8 cellular contexts compared by ENCODE assay signal in the genomic region with DNA sequence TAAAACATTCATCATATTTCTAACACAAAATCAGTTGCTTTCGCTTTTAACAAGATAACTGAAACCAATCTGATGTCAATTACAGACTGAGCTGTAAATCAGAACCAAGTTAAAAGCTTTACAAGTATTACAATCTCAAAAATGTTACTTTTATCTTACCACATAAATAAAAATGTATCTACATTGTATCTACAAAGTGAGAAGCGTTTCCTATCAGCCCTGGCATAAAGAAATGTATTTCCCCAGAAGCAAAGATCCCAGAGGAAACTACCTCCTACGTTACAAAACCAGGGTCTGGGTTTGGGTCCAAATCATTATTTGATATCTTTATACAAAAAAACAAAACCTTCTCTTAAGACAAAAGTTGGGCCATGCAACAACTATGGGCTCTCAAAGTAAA. TPM values are rescaled to one million over a fixed set of nuclear protein-coding genes. Genes with fewer than 3 reads are reported as not detected.
DNase-seq lines count a peak whose midpoint lies in the region; ATAC-seq and TF ChIP-seq lines count a peak whose summit lies in the region.

No MANE protein-coding gene starts in this region.

- H2AFZ ChIP-seq in osteoblast (ENCODE audit: low read length), result no peak overlapping the region

- TF ChIP-seq CTCF in epithelial cell of esophagus (IDR thresholded peaks at IDR 0.05; ENCODE audit: insufficient read depth, low read depth, low read length, missing control alignments) (no peak), osteoblast (IDR thresholded peaks at IDR 0.05; ENCODE audit: extremely low read depth, low read depth, low read length) (no peak)

- H3K27me3 Mint-ChIP-seq in CD4-positive, CD25-positive, alpha-beta regulatory T cell, result peaks cover 5% of the 10 kb centered on the region

- peak overlapping the region; percentile 82 for H3K4me3 ChIP-seq in CD4-positive, CD25-positive, alpha-beta regulatory T cell (ENCODE audit: low read depth, low read length)
- H3K4me3 ChIP-seq in SJSA1, result peak overlapping the region; percentile 35
- peak overlapping the region; percentile 70 for H3K4me3 ChIP-seq in epithelial cell of esophagus (ENCODE audit: low read length)
- peak overlapping the region; percentile 89 for H3K4me3 ChIP-seq in osteoblast (ENCODE audit: insufficient read depth, low read length)

- H3K4me3 Mint-ChIP-seq in CD4-positive, CD25-positive, alpha-beta regulatory T cell, result peak overlapping the region; percentile 88 to 99 (median 94)

- ATAC-seq in CD4-positive, CD25-positive, alpha-beta regulatory T cell (ENCODE audit: low read depth in 2 of 2), result no peak
- ATAC-seq in GM19324 (IDR thresholded peaks at IDR 0.05; ENCODE audit: low FRiP score, unreplicated experiment), result no peak

- peaks cover 22% of the 10 kb centered on the region for H3K4me1 ChIP-seq in CD4-positive, CD25-positive, alpha-beta regulatory T cell (ENCODE audit: control insufficient read depth, insufficient read depth, low read length, poor library complexity, severe bottlenecking)
- H3K4me1 ChIP-seq in SJSA1 (replicated peaks), result peaks cover 22% of the 10 kb centered on the region
- peaks cover 35% of the 10 kb centered on the region for H3K4me1 ChIP-seq in osteoblast (ENCODE audit: insufficient read depth, low read length)

- no peaks in the 10 kb centered on the region for H3K36me3 Mint-ChIP-seq in CD4-positive, CD25-positive, alpha-beta regulatory T cell

- peak in 2 of 3 donors; percentile 35 to 45 for DNase-seq in CD4-positive, CD25-positive, alpha-beta regulatory T cell
- DNase-seq in SJSA1 (ENCODE audit: low read depth in 1 of 2, low spot score in 2 of 2) (no peak), epithelial cell of esophagus (ENCODE audit: low read depth) (no peak), osteoblast (ENCODE audit: insufficient read length, low spot score, missing footprints) (no peak), NCI-H2227 (lab: John Stamatoyannopoulos, UW; ENCODE audit: unreplicated experiment) (no peak), HuH-7.5 (ENCODE audit: low spot score) (no peak)
- no peak for DNase-seq in activated effector memory CD4-positive, alpha-beta T cell treated with anti-CD3 and anti-CD28 coated beads, Interleukin-2, amount 50 U/mL, for 16 hours

- H4K20me1 ChIP-seq in osteoblast (ENCODE audit: insufficient read depth, low read length), result peaks cover 26% of the 10 kb centered on the region

- H3K79me2 ChIP-seq in osteoblast (ENCODE audit: insufficient read depth, low read length), result peaks cover 59% of the 10 kb centered on the region

- H3K9me3 Mint-ChIP-seq in CD4-positive, CD25-positive, alpha-beta regulatory T cell, result no peaks in the 10 kb centered on the region

- H3K9me3 ChIP-seq in CD4-positive, CD25-positive, alpha-beta regulatory T cell (ENCODE audit: control insufficient read depth in 2 of 2, low read length in 2 of 2), result no peaks in the 10 kb centered on the region
- H3K9me3 ChIP-seq in SJSA1 (replicated peaks), result no peaks in the 10 kb centered on the region
- H3K9me3 ChIP-seq in osteoblast (ENCODE audit: low read depth, low read length), result no peaks in the 10 kb centered on the region

- peaks cover 25 to 73% (median 43%) of the 10 kb centered on the region in 4 donors for H3K4me1 Mint-ChIP-seq in CD4-positive, CD25-positive, alpha-beta regulatory T cell

- H3K36me3 ChIP-seq in CD4-positive, CD25-positive, alpha-beta regulatory T cell (ENCODE audit: control insufficient read depth, insufficient read depth, low read length), result peaks cover 2% of the 10 kb centered on the region
- H3K36me3 ChIP-seq in SJSA1, result peaks cover 7% of the 10 kb centered on the region
- H3K36me3 ChIP-seq in osteoblast (ENCODE audit: insufficient read depth, low read length), result no peaks in the 10 kb centered on the region

- H3K27ac ChIP-seq in CD4-positive, CD25-positive, alpha-beta regulatory T cell (ENCODE audit: insufficient read depth, low read length, poor library complexity, severe bottlenecking), result peak overlapping the region; percentile 88
- peak overlapping the region; percentile 72; the same call in 1 of the 2 replicates for H3K27ac ChIP-seq in SJSA1
- peak overlapping the region; percentile 94 for H3K27ac ChIP-seq in osteoblast (ENCODE audit: low read depth, low read length)

- peak overlapping the region in 2 of 3 donors; percentile 69 to 91 for H3K27ac Mint-ChIP-seq in CD4-positive, CD25-positive, alpha-beta regulatory T cell

- peak overlapping the region; percentile 92 for H3K4me2 ChIP-seq in osteoblast (ENCODE audit: insufficient read depth, low read length)

- no peaks in the 10 kb centered on the region for H3K27me3 ChIP-seq in CD4-positive, CD25-positive, alpha-beta regulatory T cell (ENCODE audit: control insufficient read depth, insufficient read depth, low read length)
- H3K27me3 ChIP-seq in SJSA1 (replicated peaks) (no peaks in the 10 kb centered on the region), osteoblast (ENCODE audit: insufficient read depth, low read length) (no peaks in the 10 kb centered on the region)

RNA-seq across cellular contexts. Expression of a gene that starts 2.6 kb away (rescaled TPM):
- 35.3 TPM for total RNA-seq in CD4-positive, CD25-positive, alpha-beta regulatory T cell
- 1 to 10 TPM; 1.3 to 2.1 (median 1.6) TPM for polyA plus RNA-seq in CD4-positive, CD25-positive, alpha-beta regulatory T cell
- 19.0 and 20.3 TPM in 2 replicates for total RNA-seq in SJSA1 (2014; rRNA removed; shearing (Covaris generic))
- 20.6 and 23.5 TPM in 2 replicates for total RNA-seq in osteoblast

Comparison
In these comparisons a context has a peak if more than half of its experiments do, and no peak if none do; other contexts are left out.
1. DNase-seq: peak in CD4-positive, CD25-positive, alpha-beta regulatory T cell (2 of 3); none in SJSA1 (0 of 2), epithelial cell of esophagus (single experiment), osteoblast (single experiment), activated effector memory CD4-positive, alpha-beta T cell treated with anti-CD3 and anti-CD28 coated beads, Interleukin-2, amount 50 U/mL, for 16 hours (single experiment), NCI-H2227 (single experiment) and HuH-7.5 (single experiment).
2. H3K4me3 ChIP-seq: peak in every context shown above with its lines; median percentile 89 in osteoblast; 82 in CD4-positive, CD25-positive, alpha-beta regulatory T cell; 70 in epithelial cell of esophagus; 35 in SJSA1.
3. Peak in every context shown above with its lines, with median percentiles within 50 percentile points of each other: H3K27ac ChIP-seq.